ENCODE assay signal across 17 cellular contexts in genomic region chr3:111786922-111787321, GRCh38.
"Had no signal": no experiment of that assay in that cellular context is flagged by ENCODE, and none has a peak within 500 bp of the region (broad histone marks: within the 10 kb centered on the region; RNA-seq: fewer than 3 reads in every experiment).

No MANE protein-coding gene starts in this region.

- H3K36me3 ChIP-seq: cardiac muscle cell, esophagus squamous epithelium, left lung, prostate gland, suprapubic skin had no signal

- H3K27me3 ChIP-seq: cardiac muscle cell, esophagus squamous epithelium, left lung, suprapubic skin had no signal

- H3K4me1 ChIP-seq: left lung, prostate gland had no signal

- ATAC-seq: effector memory CD8-positive, alpha-beta T cell; left lung; natural killer cell; stimulated activated naive B cell treated with anti-CD40 and anti-IgM and Interleukin-4, amounts not matched to agents 10 μg/mL and 1 μg/mL and 100 μg/mL, for 72 hours had no signal

- DNase-seq: cerebellar nuclear complex; cortex of kidney; effector memory CD8-positive, alpha-beta T cell; erythroblast; esophagus squamous epithelium; kidney; left lung; natural killer cell; right cardiac atrium; small intestine; stimulated activated CD4-positive, alpha-beta T cell treated with anti-CD3 and anti-CD28 coated beads, Interleukin-15, amount 100 ng/mL, for 24 hours; stimulated activated CD4-positive, alpha-beta T cell treated with anti-CD3 and anti-CD28 coated beads, Interleukin-2, amount 100 ng/mL, for 48 hours; stimulated activated naive B cell treated with anti-CD40 and anti-IgM and Interleukin-4, amounts not matched to agents 10 μg/mL and 1 μg/mL and 100 μg/mL, for 72 hours had no signal

- H3K27ac ChIP-seq: cardiac muscle cell, left lung, prostate gland, suprapubic skin had no signal

- H3K9me3 ChIP-seq: esophagus squamous epithelium, left lung, prostate gland, suprapubic skin had no signal

- H3K4me3 ChIP-seq: cardiac muscle cell, esophagus squamous epithelium, left lung, lung, prostate gland, suprapubic skin had no signal
